24 cellular contexts compared by ENCODE assay signal in the genomic region with DNA sequence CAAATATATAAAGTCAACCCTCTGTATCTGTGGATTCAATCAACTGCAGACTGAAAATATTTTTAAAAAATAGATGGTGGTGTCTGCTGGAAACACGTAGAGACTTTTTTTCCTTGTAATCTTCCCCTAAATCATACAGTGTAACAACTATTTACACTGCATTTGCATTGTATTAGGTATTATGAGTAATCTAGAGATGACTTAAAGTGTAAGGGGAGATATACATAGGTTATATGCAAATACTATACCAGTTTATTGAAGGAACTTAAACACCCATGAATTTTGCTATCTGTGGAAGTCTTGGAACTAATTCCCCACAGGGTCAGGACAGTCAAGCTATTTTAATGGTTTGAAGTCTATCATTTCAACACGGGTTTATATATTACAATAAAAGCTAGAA. TPM values are rescaled to one million over a fixed set of nuclear protein-coding genes. Genes with fewer than 3 reads are reported as not detected.
DNase-seq lines count a peak whose midpoint lies in the region; ATAC-seq and TF ChIP-seq lines count a peak whose summit lies in the region.
"Had no signal": no experiment of that assay in that cellular context is flagged by ENCODE, and none has a peak within 500 bp of the region (broad histone marks: within the 10 kb centered on the region; RNA-seq: fewer than 3 reads in every experiment).

No MANE protein-coding gene starts in this region.

- peak overlapping the region; percentile 46 for H3K4me3 ChIP-seq in Loucy (ENCODE audit: low read length, poor library complexity, severe bottlenecking)
- H3K4me3 ChIP-seq: MG63, right atrium auricular region, SJSA1 had no signal

- no peak overlapping the region for H3K4me3 Mint-ChIP-seq in natural killer cell treated with Interleukin-12 subunit alpha and Interleukin-12 subunit beta and Interleukin-15 and Interleukin-18, amount 100 ng/mL, for 72 hours
- H3K4me3 Mint-ChIP-seq: CD8-positive, alpha-beta memory T cell; T-helper 2 cell treated with Interferon-gamma antibody and Interleukin-4, amounts not matched to agents 5 μg/mL and 100 μg/mL, for 36 hours had no signal

- peaks cover 39% of the 10 kb centered on the region for H3K36me3 ChIP-seq in Loucy (ENCODE audit: insufficient read depth, low read length)

- H3K36me3 Mint-ChIP-seq in natural killer cell treated with Interleukin-12 subunit alpha and Interleukin-12 subunit beta and Interleukin-15 and Interleukin-18, amount 100 ng/mL, for 72 hours, result no peaks in the 10 kb centered on the region

- H3K9me3 Mint-ChIP-seq in natural killer cell treated with Interleukin-12 subunit alpha and Interleukin-12 subunit beta and Interleukin-15 and Interleukin-18, amount 100 ng/mL, for 72 hours, result no peaks in the 10 kb centered on the region
- H3K9me3 Mint-ChIP-seq: CD8-positive, alpha-beta memory T cell; T-helper 2 cell treated with Interferon-gamma antibody and Interleukin-4, amounts not matched to agents 5 μg/mL and 100 μg/mL, for 36 hours had no signal

- H3F3A ChIP-seq in Loucy (ENCODE audit: low read depth), result no peaks in the 10 kb centered on the region

- peak; percentile 81 for ATAC-seq in GM18519 (IDR thresholded peaks at IDR 0.05; ENCODE audit: low FRiP score, unreplicated experiment)
- peak; percentile 67 for ATAC-seq in GM21526 (IDR thresholded peaks at IDR 0.05; ENCODE audit: low FRiP score, unreplicated experiment)
- ATAC-seq in HG02973 (IDR thresholded peaks at IDR 0.05; ENCODE audit: unreplicated experiment), result peak; percentile 81
- ATAC-seq in natural killer cell treated with Interleukin-12 subunit alpha and Interleukin-12 subunit beta and Interleukin-15 and Interleukin-18, amount 100 ng/mL, for 72 hours, result no peak
- ATAC-seq: left cardiac atrium had no signal

- H3K9ac ChIP-seq in Loucy (ENCODE audit: low read depth, low read length, poor library complexity, severe bottlenecking), result no peak overlapping the region

- TF ChIP-seq CTCF in Loucy (conservative IDR thresholded peaks at IDR 0.05; ENCODE audit: low read length), result no peak

- H3K9me3 ChIP-seq in Loucy (ENCODE audit: insufficient read depth, low read depth, low read length), result no peaks in the 10 kb centered on the region
- H3K9me3 ChIP-seq: neutrophil, right atrium auricular region, SJSA1 had no signal

- H3K27me3 Mint-ChIP-seq in natural killer cell treated with Interleukin-12 subunit alpha and Interleukin-12 subunit beta and Interleukin-15 and Interleukin-18, amount 100 ng/mL, for 72 hours, result no peaks in the 10 kb centered on the region
- H3K27me3 Mint-ChIP-seq: CD8-positive, alpha-beta memory T cell had no signal

- H3K4me1 ChIP-seq in Loucy (ENCODE audit: insufficient read depth, low read length, poor library complexity, severe bottlenecking), result peaks cover 35% of the 10 kb centered on the region
- H3K4me1 ChIP-seq: right atrium auricular region, SJSA1 had no signal

- peak overlapping the region; percentile 62 for H3K4me2 ChIP-seq in Loucy (ENCODE audit: low read depth, low read length, poor library complexity, severe bottlenecking)

- no peak overlapping the region for H3K27ac Mint-ChIP-seq in natural killer cell treated with Interleukin-12 subunit alpha and Interleukin-12 subunit beta and Interleukin-15 and Interleukin-18, amount 100 ng/mL, for 72 hours
- H3K27ac Mint-ChIP-seq: CD8-positive, alpha-beta memory T cell; T-helper 2 cell treated with Interferon-gamma antibody and Interleukin-4, amounts not matched to agents 5 μg/mL and 100 μg/mL, for 36 hours had no signal

- H3K79me2 ChIP-seq in Loucy (ENCODE audit: insufficient read depth, low read length), result peaks cover 100% of the 10 kb centered on the region

- DNase-seq in hippocampal formation (lab: John Stamatoyannopoulos, UW), result no peak
- no peak for DNase-seq in natural killer cell treated with Interleukin-12 subunit alpha and Interleukin-12 subunit beta and Interleukin-15 and Interleukin-18, amount 100 ng/mL, for 72 hours (ENCODE audit: low spot score)
- no peak for DNase-seq in NCI-H1092 (lab: John Stamatoyannopoulos, UW)
- no peak for DNase-seq in MV-4-11 (lab: John Stamatoyannopoulos, UW)
- DNase-seq: activated CD4-positive, CD25-positive, alpha-beta regulatory T cell treated with anti-CD3 and anti-CD28 coated beads, Interleukin-2, amount 50 U/mL, for 72 hours; activated CD8-positive, alpha-beta memory T cell treated with anti-CD3 and anti-CD28 coated beads, Interleukin-2, amount 50 U/mL, for 4 hours; activated gamma-delta T cell treated with Interleukin-2 at 50 U/mL for 16 hours; aorta; CD8-positive, alpha-beta memory T cell; H7; left cardiac atrium; MG63; midbrain; NCI-H2029; NCI-H524; OCI-M1 had no signal

- no peaks in the 10 kb centered on the region for H3K9me2 ChIP-seq in Loucy (replicated peaks; ENCODE audit: low read depth, low read length)

- H3K27me3 ChIP-seq in Loucy (ENCODE audit: insufficient read depth, low read length, poor library complexity, severe bottlenecking), result no peaks in the 10 kb centered on the region
- H3K27me3 ChIP-seq: MG63, neutrophil, right atrium auricular region, SJSA1 had no signal

- H2AFZ ChIP-seq in Loucy (ENCODE audit: low read length), result no peak overlapping the region

- H4K20me1 ChIP-seq in Loucy (ENCODE audit: insufficient read depth, low read length, poor library complexity, severe bottlenecking), result peaks cover 94% of the 10 kb centered on the region

- peaks cover 9 to 29% of the 10 kb centered on the region in 2 donors for H3K4me1 Mint-ChIP-seq in natural killer cell treated with Interleukin-12 subunit alpha and Interleukin-12 subunit beta and Interleukin-15 and Interleukin-18, amount 100 ng/mL, for 72 hours (ENCODE audit: low read depth in 2 of 2)

RNA-seq across cellular contexts. Expression of a gene that starts 10.2 kb away (rescaled TPM):
- total RNA-seq in natural killer cell treated with Interleukin-12 subunit alpha and Interleukin-12 subunit beta and Interleukin-15 and Interleukin-18, amount 100 ng/mL, for 72 hours, result 10 to 100 TPM; 60.8 to 72.2 TPM

Comparison
In these comparisons a context has a peak if more than half of its experiments do, and no peak if none do; other contexts are left out.
1. ATAC-seq: peak in GM18519 (single experiment), GM21526 (single experiment) and HG02973 (single experiment); none in natural killer cell treated with Interleukin-12 subunit alpha and Interleukin-12 subunit beta and Interleukin-15 and Interleukin-18, amount 100 ng/mL, for 72 hours (0 of 2).